In the genomic region with DNA sequence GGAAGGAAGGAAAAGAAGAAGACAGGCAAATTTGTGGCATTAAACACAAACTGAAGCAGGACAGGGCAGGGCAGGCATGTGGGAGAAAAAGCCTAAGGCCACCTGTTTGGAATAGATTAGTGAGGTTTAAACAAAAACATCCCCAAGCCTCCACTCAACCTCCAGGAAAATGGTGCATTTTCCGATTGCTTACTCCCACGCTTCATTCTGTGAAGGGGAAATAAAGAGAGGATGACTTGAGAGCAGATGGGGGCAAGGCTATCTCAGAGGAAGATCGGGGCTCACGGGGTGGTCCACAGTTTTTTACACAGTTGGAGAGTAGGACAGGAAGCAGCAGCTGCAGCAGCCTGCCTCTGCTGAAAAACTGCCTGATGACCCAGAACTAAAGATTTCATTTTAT, we compare ENCODE assay signal across 1 cellular context.
A peak's percentile ranks its signal among the peaks of the same experiment; 100 is the strongest.
TF ChIP-seq lines count a peak whose summit lies in the region.

No MANE protein-coding gene starts in this region.

TF ChIP-seq in K562, 482 proteins besides CTCF, POLR2A, EP300 and RAD21 (continued from another document):
- TF ChIP-seq, protein P1, sequence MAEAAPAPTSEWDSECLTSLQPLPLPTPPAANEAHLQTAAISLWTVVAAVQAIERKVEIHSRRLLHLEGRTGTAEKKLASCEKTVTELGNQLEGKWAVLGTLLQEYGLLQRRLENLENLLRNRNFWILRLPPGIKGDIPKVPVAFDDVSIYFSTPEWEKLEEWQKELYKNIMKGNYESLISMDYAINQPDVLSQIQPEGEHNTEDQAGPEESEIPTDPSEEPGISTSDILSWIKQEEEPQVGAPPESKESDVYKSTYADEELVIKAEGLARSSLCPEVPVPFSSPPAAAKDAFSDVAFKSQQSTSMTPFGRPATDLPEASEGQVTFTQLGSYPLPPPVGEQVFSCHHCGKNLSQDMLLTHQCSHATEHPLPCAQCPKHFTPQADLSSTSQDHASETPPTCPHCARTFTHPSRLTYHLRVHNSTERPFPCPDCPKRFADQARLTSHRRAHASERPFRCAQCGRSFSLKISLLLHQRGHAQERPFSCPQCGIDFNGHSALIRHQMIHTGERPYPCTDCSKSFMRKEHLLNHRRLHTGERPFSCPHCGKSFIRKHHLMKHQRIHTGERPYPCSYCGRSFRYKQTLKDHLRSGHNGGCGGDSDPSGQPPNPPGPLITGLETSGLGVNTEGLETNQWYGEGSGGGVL (CRISPR knock-in tag; IDR thresholded peaks at IDR 0.05), result no peak
- TF ChIP-seq GABPA (tag; conservative IDR thresholded peaks at IDR 0.05; ENCODE audit: low read depth) (0 out of 2 replicates have a peak, but pooled peaks have one; percentile 1), NR2C2 (CRISPR knock-in tag; IDR thresholded peaks at IDR 0.05) (no peak), NR2C2 (tag; IDR thresholded peaks at IDR 0.05) (no peak), RB1 (IDR thresholded peaks at IDR 0.05; ENCODE audit: low read depth) (no peak), TAL1 (IDR thresholded peaks at IDR 0.05) (0 out of 2 replicates have a peak, but pooled peaks have one; percentile 24), ARID2 (IDR thresholded peaks at IDR 0.05) (no peak), RBM34 (IDR thresholded peaks at IDR 0.05; ENCODE audit: borderline replicate concordance, insufficient read depth, low read length) (no peak)
- TF ChIP-seq, protein P2, sequence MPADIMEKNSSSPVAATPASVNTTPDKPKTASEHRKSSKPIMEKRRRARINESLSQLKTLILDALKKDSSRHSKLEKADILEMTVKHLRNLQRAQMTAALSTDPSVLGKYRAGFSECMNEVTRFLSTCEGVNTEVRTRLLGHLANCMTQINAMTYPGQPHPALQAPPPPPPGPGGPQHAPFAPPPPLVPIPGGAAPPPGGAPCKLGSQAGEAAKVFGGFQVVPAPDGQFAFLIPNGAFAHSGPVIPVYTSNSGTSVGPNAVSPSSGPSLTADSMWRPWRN (IDR thresholded peaks at IDR 0.05; ENCODE audit: low read depth), result no peak
TF ChIP-seq in K562: peak in this region for 10.
